Comparison of ENCODE assay signal across 13 cellular contexts in genomic region chr9:131629827-131630205, GRCh38.
DNase-seq lines count a peak whose midpoint lies in the region; ATAC-seq and TF ChIP-seq lines count a peak whose summit lies in the region.
"Had no signal": no experiment of that assay in that cellular context is flagged by ENCODE, and none has a peak within 500 bp of the region (broad histone marks: within the 10 kb centered on the region; RNA-seq: fewer than 3 reads in every experiment).

No MANE protein-coding gene starts in this region.

- H3K4me3 Mint-ChIP-seq in CD4-positive, alpha-beta T cell: no peak overlapping the region
- H3K4me3 Mint-ChIP-seq in activated CD4-positive, alpha-beta memory T cell treated with anti-CD3 and anti-CD28 coated beads for 36 hours: no peak overlapping the region

- POLR2A ChIA-PET in CD4-positive, alpha-beta T cell (lab: Charles Lee): no interaction called here
- POLR2A ChIA-PET in activated CD4-positive, alpha-beta memory T cell treated with anti-CD3 and anti-CD28 coated beads for 36 hours (lab: Charles Lee): interaction anchor here (0.6 to 1.1 kb wide), 2 partner anchors 49 to 128 kb away, joined by 4 read pairs; no protein-coding TSS in a partner anchor

- no peaks in the 10 kb centered on the region for H3K9me3 Mint-ChIP-seq in CD4-positive, alpha-beta T cell
- no peaks in the 10 kb centered on the region for H3K9me3 Mint-ChIP-seq in activated CD4-positive, alpha-beta memory T cell treated with anti-CD3 and anti-CD28 coated beads for 36 hours

- CTCF ChIA-PET in CD4-positive, alpha-beta T cell (lab: Charles Lee): interaction anchor here (1.0 to 2.1 kb wide), 4 partner anchors 38 to 104 kb away, joined by 3 to 5 read pairs (median 4); no protein-coding TSS in a partner anchor
- CTCF ChIA-PET in activated CD4-positive, alpha-beta memory T cell treated with anti-CD3 and anti-CD28 coated beads for 36 hours (lab: Charles Lee): interaction anchor here (0.6 to 3.8 kb wide), 5 partner anchors 79 to 112 kb away, joined by 3 to 20 read pairs (median 4); partner anchors contain the start of gene RAPGEF1

- peaks cover 47 to 51% of the 10 kb centered on the region in 2 donors for H3K4me1 ChIP-seq in gastrocnemius medialis

- no peaks in the 10 kb centered on the region for H3K27me3 ChIP-seq in CD4-positive, alpha-beta T cell (ENCODE audit: control insufficient read depth, insufficient read depth, low read length)
- H3K27me3 ChIP-seq in gastrocnemius medialis: no peaks in the 10 kb centered on the region

- no peak for ATAC-seq in CD4-positive, alpha-beta T cell (ENCODE audit: poor library complexity)
- ATAC-seq in GM19397 (IDR thresholded peaks at IDR 0.05; ENCODE audit: unreplicated experiment) (peak; percentile 5), gastrocnemius medialis (peak; percentile 45 to 61), Right ventricle myocardium superior (ENCODE audit: poor library complexity) (no peak), HG03469 (IDR thresholded peaks at IDR 0.05; ENCODE audit: unreplicated experiment) (no peak)
- ATAC-seq: PC-3 had no signal

- no peak for DNase-seq in CD4-positive, alpha-beta T cell
- DNase-seq in activated CD4-positive, alpha-beta memory T cell treated with anti-CD3 and anti-CD28 coated beads for 36 hours: peak; percentile 41
- DNase-seq in gastrocnemius medialis (no peak), NCI-H345 treated with DMSO at 0.1 percent for 48 hours (lab: John Stamatoyannopoulos, UW; ENCODE audit: unreplicated experiment) (no peak), Right ventricle myocardium superior (no peak), ecto neural progenitor cell (ENCODE audit: low spot score) (no peak)
- DNase-seq: activated effector memory CD4-positive, alpha-beta T cell treated with anti-CD3 and anti-CD28 coated beads, Interleukin-2, amount 50 U/mL, for 16 hours; islet precursor cell; NCI-H1048; PC-3; SW 1271 had no signal

- H3K36me3 ChIP-seq in gastrocnemius medialis: peaks cover 0 to 14% of the 10 kb centered on the region in 2 donors

- H3K27me3 Mint-ChIP-seq in CD4-positive, alpha-beta T cell: no peaks in the 10 kb centered on the region
- no peaks in the 10 kb centered on the region for H3K27me3 Mint-ChIP-seq in activated CD4-positive, alpha-beta memory T cell treated with anti-CD3 and anti-CD28 coated beads for 36 hours

- intact Hi-C loops in CD4-positive, alpha-beta T cell (cut with DNase I, micrococcal nuclease): loop anchor here in 1 of 2 experiments (5.0 kb wide), 1 partner anchor 97 kb away; no protein-coding TSS in a partner anchor
- intact Hi-C loops in activated CD4-positive, alpha-beta memory T cell treated with anti-CD3 and anti-CD28 coated beads for 36 hours (cut with micrococcal nuclease): loop anchor here (1.0 to 2.0 kb wide), 2 partner anchors 15 to 38 kb away; no protein-coding TSS in a partner anchor
- intact Hi-C loops in gastrocnemius medialis (cut with DNase I; ENCODE audit: low total_unique reads): loop anchor here (1.0 kb wide), 1 partner anchor 110 kb away; the partner anchor contains the start of gene RAPGEF1
- intact Hi-C loops in Right ventricle myocardium superior (cut with DNase I): no loop called here

- in situ Hi-C loops in gastrocnemius medialis (cut with MboI; ENCODE audit: low sequenced_read_pairs in 4 of 4): no loop called here

- no peak overlapping the region for H3K4me3 ChIP-seq in gastrocnemius medialis

- H3K4me1 Mint-ChIP-seq in CD4-positive, alpha-beta T cell (ENCODE audit: low read depth): peaks cover 42% of the 10 kb centered on the region
- H3K4me1 Mint-ChIP-seq in activated CD4-positive, alpha-beta memory T cell treated with anti-CD3 and anti-CD28 coated beads for 36 hours (ENCODE audit: low read depth): peaks cover 54% of the 10 kb centered on the region

- peak overlapping the region; percentile 95 for H3K27ac Mint-ChIP-seq in CD4-positive, alpha-beta T cell
- peak overlapping the region; percentile 80 for H3K27ac Mint-ChIP-seq in activated CD4-positive, alpha-beta memory T cell treated with anti-CD3 and anti-CD28 coated beads for 36 hours

- no peak overlapping the region for H3K27ac ChIP-seq in CD4-positive, alpha-beta T cell (ENCODE audit: low read depth, low read length)
- peak overlapping the region; percentile 88 to 93 (median 90) for H3K27ac ChIP-seq in gastrocnemius medialis

- TF ChIP-seq CTCF in CD4-positive, alpha-beta T cell (IDR thresholded peaks at IDR 0.05): no peak
- no peak for TF ChIP-seq CTCF in gastrocnemius medialis (IDR thresholded peaks at IDR 0.05 in 4 of 5, conservative IDR thresholded peaks at IDR 0.05 in 1 of 5)

- H3K36me3 Mint-ChIP-seq in CD4-positive, alpha-beta T cell (ENCODE audit: low read depth): peaks cover 75% of the 10 kb centered on the region
- H3K36me3 Mint-ChIP-seq in activated CD4-positive, alpha-beta memory T cell treated with anti-CD3 and anti-CD28 coated beads for 36 hours: peaks cover 45% of the 10 kb centered on the region

- no peak for TF ChIP-seq POLR2A in gastrocnemius medialis (IDR thresholded peaks at IDR 0.05)

- no peaks in the 10 kb centered on the region for H3K9me3 ChIP-seq in CD4-positive, alpha-beta T cell (ENCODE audit: control insufficient read depth, low read length)
- H3K9me3 ChIP-seq in gastrocnemius medialis: no peaks in the 10 kb centered on the region

Comparison
In these comparisons a context has a peak if more than half of its experiments do, and no peak if none do; other contexts are left out.
1. ATAC-seq: peak in GM19397 (single experiment) and gastrocnemius medialis (2 of 2); none in CD4-positive, alpha-beta T cell (single experiment), Right ventricle myocardium superior (single experiment) and HG03469 (single experiment).